8 cellular contexts compared by ENCODE assay signal in genomic region chr19:42219812-42220750, GRCh38. TPM values are rescaled to one million over a fixed set of nuclear protein-coding genes. Genes with fewer than 3 reads are reported as not detected.
DNase-seq lines count a peak whose midpoint lies in the region; ATAC-seq, FAIRE-seq and TF ChIP-seq lines count a peak whose summit lies in the region.

A gene with protein sequence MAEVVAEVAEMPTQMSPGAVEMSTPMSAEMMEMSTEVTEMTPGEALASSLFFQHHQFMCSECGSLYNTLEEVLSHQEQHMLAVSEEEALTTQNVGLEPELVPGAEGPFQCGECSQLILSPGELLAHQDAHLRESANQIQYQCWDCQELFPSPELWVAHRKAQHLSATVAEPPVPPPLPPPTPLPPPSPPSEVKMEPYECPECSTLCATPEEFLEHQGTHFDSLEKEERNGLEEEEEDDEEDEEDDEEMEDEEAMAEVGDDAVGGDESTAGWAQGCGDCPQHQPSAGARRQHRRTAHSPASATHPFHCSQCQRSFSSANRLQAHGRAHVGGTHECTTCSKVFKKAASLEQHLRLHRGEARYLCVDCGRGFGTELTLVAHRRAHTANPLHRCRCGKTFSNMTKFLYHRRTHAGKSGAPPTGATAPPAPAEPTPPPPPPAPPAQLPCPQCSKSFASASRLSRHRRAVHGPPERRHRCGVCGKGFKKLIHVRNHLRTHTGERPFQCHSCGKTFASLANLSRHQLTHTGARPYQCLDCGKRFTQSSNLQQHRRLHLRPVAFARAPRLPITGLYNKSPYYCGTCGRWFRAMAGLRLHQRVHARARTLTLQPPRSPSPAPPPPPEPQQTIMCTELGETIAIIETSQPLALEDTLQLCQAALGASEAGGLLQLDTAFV (plus strand): TSS chr19:42220312. CDS start chr19:42224404, 4,092 bp downstream.

- no peaks in the 10 kb centered on the region for H3K9me3 ChIP-seq in HepG2 (ENCODE audit: low read length)

- peak; percentile 99 for DNase-seq in CD1c-positive myeloid dendritic cell (ENCODE audit: extremely low spot score)
- DNase-seq in NCI-H82 (lab: John Stamatoyannopoulos, UW): peak; percentile 100
- DNase-seq in activated CD4-positive, alpha-beta T cell treated with anti-CD3 and anti-CD28 coated beads, Interleukin-2, amount 50 U/mL, for 4 hours: peak; percentile 93 to 95
- DNase-seq in dermis blood vessel endothelial cell: peak; percentile 99
- DNase-seq in HepG2 (ENCODE audit: low spot score): peak; percentile 98
- peak; percentile 95 for DNase-seq in stimulated activated CD4-positive, alpha-beta T cell treated with anti-CD3 and anti-CD28 coated beads, Interleukin-2, amount 100 ng/mL, for 48 hours

- FAIRE-seq in HepG2 (lab: Jason Lieb, UNC): peak; percentile 92

- POLR2A ChIA-PET in HepG2 (lab: Yijun Ruan, JAX): interaction anchor here (0.5 to 2.1 kb wide), 8 partner anchors 15 to 82 kb away, joined by 3 to 13 read pairs (median 4); partner anchors contain the start of genes CIC, GSK3A and PAFAH1B3

- peak; percentile 75 for ATAC-seq in GM19438 (IDR thresholded peaks at IDR 0.05; ENCODE audit: low read depth, unreplicated experiment)
- ATAC-seq in HG03571 (IDR thresholded peaks at IDR 0.05; ENCODE audit: unreplicated experiment): peak; percentile 64
- ATAC-seq in HepG2: peak; percentile 89

- peak within 1 kb of the TSS; percentile 80 to 94 (median 88) for H3K4me3 ChIP-seq in HepG2 (replicated peaks in 1 of 3; ENCODE audit: insufficient read depth in 1 of 3, low read depth in 2 of 3, low read length in 3 of 3)

- H3K36me3 ChIP-seq in HepG2 (replicated peaks in 1 of 2; ENCODE audit: control insufficient read depth in 1 of 2, insufficient read depth in 2 of 2, low read length in 2 of 2): peaks cover 8 to 12% of the 10 kb centered on the region in 2 experiments; a peak in 4 of 5 replicates

- H4K20me1 ChIP-seq in HepG2 (ENCODE audit: insufficient read depth, low read length): peaks cover 16% of the 10 kb centered on the region

- CTCF ChIA-PET in HepG2 (lab: Yijun Ruan, JAX; ENCODE audit: low intra/inter-chr PET ratio, low total read pairs): interaction anchor here (1.6 kb wide), 1 partner anchor 71 kb away, joined by 3 read pairs; no protein-coding TSS in a partner anchor

- 2% methylated on average over 31 of the region's 53 CpGs for WGBS in HepG2 (ENCODE audit: low lambda C conversion rate)

- TF ChIP-seq RAD21 in HepG2 (CRISPR knock-in tag; IDR thresholded peaks at IDR 0.05): peak; percentile 46

- no peak; a peak in 1 of 4 replicates for TF ChIP-seq EP300 in HepG2 (IDR thresholded peaks at IDR 0.05; ENCODE audit: low read depth in 2 of 2, low read length in 2 of 2)
- TF ChIP-seq EP300 in HepG2 (CRISPR knock-in tag; IDR thresholded peaks at IDR 0.05; ENCODE audit: borderline replicate concordance): 0 out of 2 replicates have a peak, but pooled peaks have one; percentile 25

- peak within 1 kb of the TSS; percentile 91 for H3K9ac ChIP-seq in HepG2 (ENCODE audit: insufficient read depth, low read depth, low read length)

- no peaks in the 10 kb centered on the region; a peak in 1 of 5 replicates for H3K27me3 ChIP-seq in HepG2 (ENCODE audit: control insufficient read depth in 1 of 2, insufficient read depth in 2 of 2, low read length in 2 of 2)

- in situ Hi-C loops in HepG2 (cut with HindIII; ENCODE audit: extremely low pct_ligation_motif_present, low pct_unique_long_range_greater_than_20kb): no loop called here

- peak; percentile 62 for TF ChIP-seq CTCF in HepG2 (CRISPR knock-in tag; IDR thresholded peaks at IDR 0.05)

- peak within 1 kb of the TSS; percentile 80 for H3K27ac ChIP-seq in HepG2 (ENCODE audit: extremely low read length, insufficient read depth, low read length)

- peaks cover 52% of the 10 kb centered on the region for H3K79me2 ChIP-seq in HepG2 (ENCODE audit: insufficient read depth, low read length)

- peak; percentile 79 to 95 for TF ChIP-seq POLR2A in HepG2 (IDR thresholded peaks at IDR 0.05; ENCODE audit: insufficient read depth in 1 of 2, low read depth in 2 of 2, low read length in 2 of 2)

- intact Hi-C loops in HepG2 (cut with micrococcal nuclease; ENCODE audit: unreplicated experiment): loop anchor here (1.0 to 2.0 kb wide), 2 partner anchors 22 to 59 kb away; partner anchors contain the start of gene GSK3A

- no peak within 1 kb of the TSS for H2AFZ ChIP-seq in HepG2 (ENCODE audit: low read length)

- peak within 1 kb of the TSS; percentile 95 for H3K4me2 ChIP-seq in HepG2 (ENCODE audit: low read depth, low read length)

- H3K4me1 ChIP-seq in HepG2 (ENCODE audit: insufficient read depth, low read length): peaks cover 55% of the 10 kb centered on the region

- BruUV-seq in HepG2 (replicated peaks; lab: Mats Ljungman, UMichigan): TSS peak; percentile 91

TF ChIP-seq in HepG2, 621 proteins besides CTCF, POLR2A, EP300 and RAD21 (continues in another document):
- peak; percentile 69; the same call in 1 of the 2 replicates for TF ChIP-seq TARDBP (CRISPR knock-in tag; IDR thresholded peaks at IDR 0.05)
- peak; percentile 79 for TF ChIP-seq ZNF746 (CRISPR knock-in tag; IDR thresholded peaks at IDR 0.05)
- TF ChIP-seq TAF1 (CRISPR knock-in tag; IDR thresholded peaks at IDR 0.05): peak; percentile 94
- peak; percentile 23; the same call in 1 of the 2 replicates for TF ChIP-seq ZHX2 (IDR thresholded peaks at IDR 0.05; ENCODE audit: low read depth)
- no peak for TF ChIP-seq ZHX2 (CRISPR knock-in tag; IDR thresholded peaks at IDR 0.05; ENCODE audit: borderline replicate concordance)
- TF ChIP-seq NR2F1 (CRISPR knock-in tag; IDR thresholded peaks at IDR 0.05): no peak
- TF ChIP-seq ZNF292 (CRISPR knock-in tag; IDR thresholded peaks at IDR 0.05; ENCODE audit: borderline replicate concordance, low read depth): peak; percentile 51; the same call in 1 of the 2 replicates
- peak; percentile 61; the same call in 1 of the 2 replicates for TF ChIP-seq DR1 (CRISPR knock-in tag; IDR thresholded peaks at IDR 0.05)

RNA-seq across cellular contexts. Expression of the gene that starts here (rescaled TPM):
- total RNA-seq in dermis blood vessel endothelial cell (8.7 and 9.3 TPM in 2 replicates), HepG2 (2016; rRNA removed; fragmentation: Illumina TruSeq; extraction: Trizol) (8.4 and 8.5 TPM in 2 replicates)
- 3.2 and 4.1 TPM in 2 replicates for total RNA-seq in HepG2 (2016; cell fraction: cytosol; rRNA removed; fragmentation: Illumina TruSeq; extraction: Trizol; ENCODE audit: low read depth)
- 7.8 and 8.2 TPM in 2 replicates for total RNA-seq in HepG2 (2016; cell fraction: insoluble cytoplasmic fraction; rRNA removed; fragmentation: Illumina TruSeq; extraction: Trizol)
- 7.8 and 8.0 TPM in 2 replicates for total RNA-seq in HepG2 (2016; cell fraction: membrane; rRNA removed; fragmentation: Illumina TruSeq; extraction: Trizol)
- total RNA-seq in HepG2 (2016; cell fraction: nucleus; rRNA removed; fragmentation: Illumina TruSeq; extraction: Trizol): 5.4 and 6.6 TPM in 2 replicates
- 3.3 and 4.3 TPM in 2 replicates for polyA plus RNA-seq in HepG2 (2011; rRNA removed)
- 1.6 and 1.7 TPM in 2 replicates for polyA plus RNA-seq in HepG2 (2011; cell fraction: cytosol; rRNA removed)
- 6.8 and 7.0 TPM in 2 replicates for polyA plus RNA-seq in HepG2 (2011; cell fraction: nucleus; rRNA removed)
- polyA plus RNA-seq in HepG2 (2012): 4.9 and 5.8 TPM in 2 replicates
- polyA plus RNA-seq in HepG2 (2016; cell fraction: cytosol; fragmentation: Illumina TruSeq; extraction: Trizol; ENCODE audit: low read depth): 0.61 and 0.84 TPM in 2 replicates
- polyA plus RNA-seq in HepG2 (2016; cell fraction: insoluble cytoplasmic fraction; fragmentation: Illumina TruSeq; extraction: Trizol; ENCODE audit: low read depth): 3.0 and 6.6 TPM in 2 replicates
- polyA plus RNA-seq in HepG2 (2016; cell fraction: membrane; fragmentation: Illumina TruSeq; extraction: Trizol; ENCODE audit: low read depth): 1.2 and 1.8 TPM in 2 replicates
- 4.9 and 6.7 TPM in 2 replicates for polyA plus RNA-seq in HepG2 (2016; cell fraction: nucleus; fragmentation: Illumina TruSeq; extraction: Trizol; ENCODE audit: insufficient read depth, low read depth)
- polyA minus RNA-seq in HepG2 (2011; rRNA and poly(A)+ RNA removed; ENCODE audit: low replicate concordance): 12.7 and 19.4 TPM in 2 replicates
- 2.9 and 4.0 TPM in 2 replicates for polyA minus RNA-seq in HepG2 (2011; cell fraction: cytosol; rRNA and poly(A)+ RNA removed)
- 8.8 and 9.3 TPM in 2 replicates for polyA minus RNA-seq in HepG2 (2011; cell fraction: nucleus; rRNA and poly(A)+ RNA removed)

Comparison
In these comparisons a context has a peak if more than half of its experiments do, and no peak if none do; other contexts are left out.
1. Peak in every context shown above with its lines: DNase-seq, ATAC-seq, H3K4me3 ChIP-seq and H3K27ac ChIP-seq.